8 cellular contexts compared by ENCODE assay signal in the genomic region with DNA sequence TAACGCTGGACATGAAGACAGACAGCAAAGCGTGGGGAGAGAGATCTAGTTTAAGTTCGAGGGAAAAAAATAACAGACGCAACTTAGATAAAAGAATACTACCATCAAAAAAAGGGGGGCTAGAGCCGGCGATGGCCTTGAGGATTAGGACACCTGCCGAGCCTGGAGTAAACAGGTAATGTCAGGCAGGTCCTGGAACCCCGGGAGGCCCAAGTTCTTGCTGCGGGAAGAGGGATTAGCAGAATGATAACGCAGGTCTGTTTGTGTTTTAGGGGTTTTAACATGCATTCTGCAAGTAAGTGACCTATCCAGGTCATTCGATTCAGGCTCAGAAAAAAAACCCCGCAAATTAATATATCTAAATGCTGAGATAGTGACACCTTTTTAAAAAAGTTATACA. TPM values are rescaled to one million over a fixed set of nuclear protein-coding genes. Genes with fewer than 3 reads are reported as not detected.
DNase-seq lines count a peak whose midpoint lies in the region; ATAC-seq and TF ChIP-seq lines count a peak whose summit lies in the region.

No MANE protein-coding gene starts in this region.

- H3K36me3 ChIP-seq in fibroblast of lung (ENCODE audit: control insufficient read depth, insufficient read depth, low read length) = no peaks in the 10 kb centered on the region

- intact Hi-C loops in posterior cingulate gyrus (cut with DNase I) = loop anchor here (5.0 kb wide), 1 partner anchor 839 kb away; no protein-coding TSS in a partner anchor

- peak overlapping the region; percentile 54 for H3K27ac ChIP-seq in fibroblast of lung (ENCODE audit: insufficient read depth, low read length)
- no peak overlapping the region for H3K27ac ChIP-seq in RWPE1

- H3K79me2 ChIP-seq in fibroblast of lung (ENCODE audit: control insufficient read depth, insufficient read depth, low read length) = no peaks in the 10 kb centered on the region

- H3K4me3 ChIP-seq in fibroblast of lung (replicated peaks in 1 of 4; ENCODE audit: control extremely low read depth in 1 of 4, insufficient read depth in 1 of 4, low read depth in 3 of 4, low read length in 4 of 4) = peak overlapping the region; percentile 53 to 74 (median 56)

- CTCF ChIA-PET in RWPE1 (lab: Yijun Ruan, JAX) = no interaction called here

- no peaks in the 10 kb centered on the region for H3K4me1 ChIP-seq in fibroblast of lung (ENCODE audit: control insufficient read depth, extremely low read depth, insufficient read depth, low read length)

- H3K27me3 ChIP-seq in fibroblast of lung (ENCODE audit: control insufficient read depth, insufficient read depth, low read length) = no peaks in the 10 kb centered on the region

- POLR2A ChIA-PET in RWPE1 (lab: Yijun Ruan, JAX; ENCODE audit: low non-redundant PET) = no interaction called here

- no peak for TF ChIP-seq CTCF in fibroblast of lung (conservative IDR thresholded peaks at IDR 0.05 in 1 of 2, IDR thresholded peaks at IDR 0.05 in 1 of 2; ENCODE audit: low read depth in 1 of 2, low read length in 2 of 2)
- TF ChIP-seq CTCF in RWPE1 (conservative IDR thresholded peaks at IDR 0.05; ENCODE audit: low read depth) = no peak

- H4K20me1 ChIP-seq in fibroblast of lung (ENCODE audit: control insufficient read depth, extremely low read depth, insufficient read depth, low read length) = no peaks in the 10 kb centered on the region

- H3K9ac ChIP-seq in fibroblast of lung (ENCODE audit: insufficient read depth, low read length) = no peak overlapping the region

- H3K4me2 ChIP-seq in fibroblast of lung (ENCODE audit: extremely low read depth, insufficient read depth, low read length) = peak overlapping the region; percentile 55

- no peaks in the 10 kb centered on the region for H3K9me3 ChIP-seq in fibroblast of lung (ENCODE audit: control insufficient read depth, insufficient read depth, low read depth, low read length)

- peak; percentile 4 for DNase-seq in stimulated activated CD4-positive, alpha-beta T cell treated with anti-CD3 and anti-CD28 coated beads, Interleukin-12 subunit alpha, Interleukin-12 subunit beta, amount 100 ng/mL, for 4 hours
- DNase-seq in stimulated activated CD4-positive, alpha-beta T cell treated with anti-CD3 and anti-CD28 coated beads, Interleukin-4, amount 100 ng/mL, for 4 hours = no peak
- DNase-seq in fibroblast of lung (ENCODE audit: low read depth in 2 of 2) = peak in 1 of 2 donors; percentile 5
- DNase-seq in posterior cingulate gyrus = peak in 7 of 10 donors; percentile 17 to 84 (median 30)
- no peak for DNase-seq in RWPE1 (ENCODE audit: low spot score)

- ATAC-seq in SK-N-SH treated with all-trans-retinoic acid at 6 μM for 48 hours (peak; percentile 3; the same call in 1 of the 3 replicates), GM21423 (IDR thresholded peaks at IDR 0.05; ENCODE audit: unreplicated experiment) (no peak), GM19463 (IDR thresholded peaks at IDR 0.05; ENCODE audit: unreplicated experiment) (no peak)

- peak overlapping the region; percentile 7 for H2AFZ ChIP-seq in fibroblast of lung (ENCODE audit: low read length)

TF ChIP-seq in SK-N-SH treated with all-trans-retinoic acid at 6 μM for 48 hours, 23 proteins besides CTCF, POLR2A, EP300 and RAD21:
- TF ChIP-seq ISL1 (CRISPR knock-in tag; IDR thresholded peaks at IDR 0.05) (no peak), RARB (CRISPR knock-in tag; IDR thresholded peaks at IDR 0.05) (no peak), CSDC2 (CRISPR knock-in tag; IDR thresholded peaks at IDR 0.05) (no peak), TOX (CRISPR knock-in tag; IDR thresholded peaks at IDR 0.05; ENCODE audit: borderline replicate concordance) (no peak), GLIS3 (CRISPR knock-in tag; IDR thresholded peaks at IDR 0.05) (no peak)
- TF ChIP-seq, protein P1, sequence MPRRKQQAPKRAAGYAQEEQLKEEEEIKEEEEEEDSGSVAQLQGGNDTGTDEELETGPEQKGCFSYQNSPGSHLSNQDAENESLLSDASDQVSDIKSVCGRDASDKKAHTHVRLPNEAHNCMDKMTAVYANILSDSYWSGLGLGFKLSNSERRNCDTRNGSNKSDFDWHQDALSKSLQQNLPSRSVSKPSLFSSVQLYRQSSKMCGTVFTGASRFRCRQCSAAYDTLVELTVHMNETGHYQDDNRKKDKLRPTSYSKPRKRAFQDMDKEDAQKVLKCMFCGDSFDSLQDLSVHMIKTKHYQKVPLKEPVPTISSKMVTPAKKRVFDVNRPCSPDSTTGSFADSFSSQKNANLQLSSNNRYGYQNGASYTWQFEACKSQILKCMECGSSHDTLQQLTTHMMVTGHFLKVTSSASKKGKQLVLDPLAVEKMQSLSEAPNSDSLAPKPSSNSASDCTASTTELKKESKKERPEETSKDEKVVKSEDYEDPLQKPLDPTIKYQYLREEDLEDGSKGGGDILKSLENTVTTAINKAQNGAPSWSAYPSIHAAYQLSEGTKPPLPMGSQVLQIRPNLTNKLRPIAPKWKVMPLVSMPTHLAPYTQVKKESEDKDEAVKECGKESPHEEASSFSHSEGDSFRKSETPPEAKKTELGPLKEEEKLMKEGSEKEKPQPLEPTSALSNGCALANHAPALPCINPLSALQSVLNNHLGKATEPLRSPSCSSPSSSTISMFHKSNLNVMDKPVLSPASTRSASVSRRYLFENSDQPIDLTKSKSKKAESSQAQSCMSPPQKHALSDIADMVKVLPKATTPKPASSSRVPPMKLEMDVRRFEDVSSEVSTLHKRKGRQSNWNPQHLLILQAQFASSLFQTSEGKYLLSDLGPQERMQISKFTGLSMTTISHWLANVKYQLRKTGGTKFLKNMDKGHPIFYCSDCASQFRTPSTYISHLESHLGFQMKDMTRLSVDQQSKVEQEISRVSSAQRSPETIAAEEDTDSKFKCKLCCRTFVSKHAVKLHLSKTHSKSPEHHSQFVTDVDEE (CRISPR knock-in tag; IDR thresholded peaks at IDR 0.05) = no peak

RNA-seq across cellular contexts. Expression of a gene that starts 0.8 kb away (rescaled TPM):
- 3.6 and 4.5 TPM in 2 replicates for total RNA-seq in fibroblast of lung
- polyA plus RNA-seq in fibroblast of lung = 1.2 and 1.5 TPM in 2 replicates
- polyA plus RNA-seq in fibroblast of lung (2012) = 1.1 TPM in 2 replicates
- polyA minus RNA-seq in fibroblast of lung (ENCODE audit: low replicate concordance) = 0.48 and 0.67 TPM in 2 replicates

Comparison
In these comparisons a context has a peak if more than half of its experiments do, and no peak if none do; other contexts are left out.
1. DNase-seq: peak in stimulated activated CD4-positive, alpha-beta T cell treated with anti-CD3 and anti-CD28 coated beads, Interleukin-12 subunit alpha, Interleukin-12 subunit beta, amount 100 ng/mL, for 4 hours (single experiment) and posterior cingulate gyrus (7 of 10); none in stimulated activated CD4-positive, alpha-beta T cell treated with anti-CD3 and anti-CD28 coated beads, Interleukin-4, amount 100 ng/mL, for 4 hours (0 of 2) and RWPE1 (single experiment).